Comparison of ENCODE assay signal across 1 cellular context in genomic region chr10:32958085-32958991, GRCh38.
TF ChIP-seq lines count a peak whose summit lies in the region.

Gene ITGB1 (minus strand): TSS chr10:32958230. CDS start chr10:32935558, 22,672 bp downstream.

TF ChIP-seq in HepG2, 621 proteins besides CTCF, POLR2A, EP300 and RAD21 (continued from another document):
- TF ChIP-seq ZBTB34 (CRISPR knock-in tag; IDR thresholded peaks at IDR 0.05) (peak; percentile 53; the same call in 1 of the 2 replicates), ZSCAN30 (CRISPR knock-in tag; IDR thresholded peaks at IDR 0.05) (no peak), RARA (CRISPR knock-in tag; IDR thresholded peaks at IDR 0.05) (0 out of 2 replicates have a peak, but pooled peaks have one; percentile 45), JUND (CRISPR knock-in tag; IDR thresholded peaks at IDR 0.05) (peak; percentile 79), ZNF326 (CRISPR knock-in tag; IDR thresholded peaks at IDR 0.05; ENCODE audit: borderline replicate concordance) (no peak), TEF (CRISPR knock-in tag; IDR thresholded peaks at IDR 0.05) (no peak), ZBTB25 (CRISPR knock-in tag; IDR thresholded peaks at IDR 0.05) (peak; percentile 98), GMEB1 (CRISPR knock-in tag; IDR thresholded peaks at IDR 0.05; ENCODE audit: borderline replicate concordance) (peak; percentile 66; the same call in 1 of the 2 replicates), TOPORS (CRISPR knock-in tag; IDR thresholded peaks at IDR 0.05) (peak; percentile 55; the same call in 1 of the 2 replicates), ZNF670 (CRISPR knock-in tag; IDR thresholded peaks at IDR 0.05; ENCODE audit: borderline replicate concordance) (peak; percentile 67; the same call in 1 of the 2 replicates), GABPA (IDR thresholded peaks at IDR 0.05; ENCODE audit: low read depth, low read length) (peak; percentile 76), GABPA (CRISPR knock-in tag; IDR thresholded peaks at IDR 0.05; ENCODE audit: low read depth) (peak; percentile 88), CHD2 (IDR thresholded peaks at IDR 0.05; ENCODE audit: low read depth, low read length) (no peak), ZNF616 (CRISPR knock-in tag; IDR thresholded peaks at IDR 0.05; ENCODE audit: low read depth) (0 out of 2 replicates have a peak, but pooled peaks have one; percentile 21), ZBTB21 (CRISPR knock-in tag; IDR thresholded peaks at IDR 0.05) (peak; percentile 25; the same call in 1 of the 2 replicates), ATRX (CRISPR knock-in tag; IDR thresholded peaks at IDR 0.05; ENCODE audit: borderline replicate concordance) (no peak), BHLHE40 (IDR thresholded peaks at IDR 0.05; ENCODE audit: low read length) (no peak), SOX6 (IDR thresholded peaks at IDR 0.05) (no peak), SOX6 (CRISPR knock-in tag; IDR thresholded peaks at IDR 0.05) (peak; percentile 86), KMT2B (CRISPR knock-in tag; IDR thresholded peaks at IDR 0.05) (peak; percentile 91), NFIB (CRISPR knock-in tag; IDR thresholded peaks at IDR 0.05; ENCODE audit: borderline replicate concordance) (no peak), PHF8 (CRISPR knock-in tag; IDR thresholded peaks at IDR 0.05) (peak; percentile 86), TBX3 (IDR thresholded peaks at IDR 0.05; ENCODE audit: borderline replicate concordance) (no peak), ZNF350 (CRISPR knock-in tag; IDR thresholded peaks at IDR 0.05; ENCODE audit: borderline replicate concordance, low read depth) (peak; percentile 90), MAFK (conservative IDR thresholded peaks at IDR 0.05 in 1 of 2, IDR thresholded peaks at IDR 0.05 in 1 of 2; ENCODE audit: low read length in 2 of 2) (no peak), LBX2 (CRISPR knock-in tag; IDR thresholded peaks at IDR 0.05; ENCODE audit: borderline replicate concordance) (no peak), ZNF34 (CRISPR knock-in tag; IDR thresholded peaks at IDR 0.05; ENCODE audit: borderline replicate concordance) (no peak), ZNF83 (CRISPR knock-in tag; IDR thresholded peaks at IDR 0.05; ENCODE audit: borderline replicate concordance) (no peak), ZBTB26 (CRISPR knock-in tag; IDR thresholded peaks at IDR 0.05; ENCODE audit: borderline replicate concordance) (peak; percentile 56; the same call in 1 of the 2 replicates), AGO2 (optimal IDR thresholded peaks at IDR 0.05; ENCODE audit: low read depth, low read length) (peak; percentile 76), MEF2D (CRISPR knock-in tag; IDR thresholded peaks at IDR 0.05) (peak; percentile 78), HOXA9 (CRISPR knock-in tag; IDR thresholded peaks at IDR 0.05; ENCODE audit: borderline replicate concordance) (no peak; the same call in 1 of the 2 replicates), SYNCRIP (IDR thresholded peaks at IDR 0.05; ENCODE audit: insufficient read depth, low read depth, low read length) (no peak), ZBED4 (CRISPR knock-in tag; IDR thresholded peaks at IDR 0.05; ENCODE audit: borderline replicate concordance) (peak; percentile 69; the same call in 1 of the 2 replicates), ZNF280D (CRISPR knock-in tag; IDR thresholded peaks at IDR 0.05) (peak; percentile 43; the same call in 1 of the 2 replicates), PREB (CRISPR knock-in tag; IDR thresholded peaks at IDR 0.05) (no peak), PRDM15 (CRISPR knock-in tag; IDR thresholded peaks at IDR 0.05) (peak; percentile 40; the same call in 1 of the 2 replicates), ZNF101 (CRISPR knock-in tag; IDR thresholded peaks at IDR 0.05; ENCODE audit: borderline replicate concordance, low read depth) (no peak), ZNF639 (CRISPR knock-in tag; conservative IDR thresholded peaks at IDR 0.05) (peak; percentile 98)
